ENCODE assay signal across 10 cellular contexts in genomic region chr20:56429496-56429895, GRCh38. TPM values are rescaled to one million over a fixed set of nuclear protein-coding genes. Genes with fewer than 3 reads are reported as not detected.
DNase-seq lines count a peak whose midpoint lies in the region; ATAC-seq and TF ChIP-seq lines count a peak whose summit lies in the region.
"Had no signal": no experiment of that assay in that cellular context is flagged by ENCODE, and none has a peak within 500 bp of the region (broad histone marks: within the 10 kb centered on the region; RNA-seq: fewer than 3 reads in every experiment).

No MANE protein-coding gene starts in this region.

- in situ Hi-C loops in astrocyte of the spinal cord (cut with HindIII; ENCODE audit: low sequenced_read_pairs): no loop called here

- TF ChIP-seq CTCF in astrocyte of the spinal cord (IDR thresholded peaks at IDR 0.05; ENCODE audit: low read depth, low read length): no peak

- intact Hi-C loops in sciatic nerve (cut with DNase I): no loop called here

- ATAC-seq in sciatic nerve: no peak
- ATAC-seq in GM19452 (IDR thresholded peaks at IDR 0.05; ENCODE audit: unreplicated experiment): no peak
- ATAC-seq in HG02588 (IDR thresholded peaks at IDR 0.05; ENCODE audit: unreplicated experiment): no peak
- ATAC-seq in HG03354 (IDR thresholded peaks at IDR 0.05; ENCODE audit: poor library complexity, severe bottlenecking, unreplicated experiment): no peak
- ATAC-seq: right lobe of liver had no signal

- DNase-seq in EL (peak; percentile 84), SKM-1 (lab: John Stamatoyannopoulos, UW; ENCODE audit: unreplicated experiment) (peak; percentile 19), astrocyte of the spinal cord (ENCODE audit: low read depth, low spot score) (peak; percentile 67), sciatic nerve (ENCODE audit: low spot score) (peak; percentile 40), iPS-NIHi11 (ENCODE audit: low spot score) (no peak)
- DNase-seq: NCI-H146 had no signal

- H3K4me3 ChIP-seq in astrocyte of the spinal cord (ENCODE audit: low read depth, low read length): no peak overlapping the region
- H3K4me3 ChIP-seq: right lobe of liver had no signal

RNA-seq across cellular contexts. Expression of gene CASS4, which starts 17.4 kb away (rescaled TPM):
- total RNA-seq in sciatic nerve: 2.4 TPM

RNA-seq across cellular contexts. Expression of gene CSTF1, which starts 37.1 kb away (rescaled TPM):
- total RNA-seq in sciatic nerve: 25.3 TPM

RNA-seq across cellular contexts. Expression of gene AURKA, which starts 37.5 kb away (rescaled TPM):
- 1.4 TPM for total RNA-seq in sciatic nerve

RNA-seq across cellular contexts. Expression of gene RTF2, which starts 38.9 kb away (rescaled TPM):
- total RNA-seq in sciatic nerve: 88.7 TPM
